ENCODE assay signal across 8 cellular contexts in genomic region chr18:69947361-69948106, GRCh38. TPM values are rescaled to one million over a fixed set of nuclear protein-coding genes. Genes with fewer than 3 reads are reported as not detected.
DNase-seq lines count a peak whose midpoint lies in the region; ATAC-seq and TF ChIP-seq lines count a peak whose summit lies in the region.
"Had no signal": no experiment of that assay in that cellular context is flagged by ENCODE, and none has a peak within 500 bp of the region (broad histone marks: within the 10 kb centered on the region; RNA-seq: fewer than 3 reads in every experiment).

TSS of gene CD226 (minus strand) at chr18:69947873. CDS start at chr18:69947406, 467 bp downstream.

- POLR2A ChIA-PET in T-cell (lab: Charles Lee), result interaction anchor here (0.6 to 1.9 kb wide), 5 partner anchors 8 to 265 kb away, joined by 3 to 9 read pairs (median 5); no protein-coding TSS in a partner anchor

- H3K9me3 Mint-ChIP-seq in T-cell, result peaks cover 0 to 3% (median 0%) of the 10 kb centered on the region in 3 donors

- peaks cover 11 to 14% (median 11%) of the 10 kb centered on the region in 3 donors for H3K4me1 Mint-ChIP-seq in T-cell

- ATAC-seq in GM18909 (IDR thresholded peaks at IDR 0.05; ENCODE audit: poor library complexity, unreplicated experiment) (peak; percentile 49), HG02623 (IDR thresholded peaks at IDR 0.05; ENCODE audit: unreplicated experiment) (peak; percentile 38), T-cell (replicated peaks in 1 of 4) (peak; percentile 77 to 88 (median 82)), GM18870 (IDR thresholded peaks at IDR 0.05; ENCODE audit: unreplicated experiment) (no peak)

- no peaks in the 10 kb centered on the region for H3K79me2 ChIP-seq in parathyroid adenoma

- no peaks in the 10 kb centered on the region for H3K9me3 ChIP-seq in parathyroid adenoma (ENCODE audit: control insufficient read depth, low read length)

- H3K9ac ChIP-seq in parathyroid adenoma, result no peak within 1 kb of the TSS

- peak in 1 of 34 experiments; percentile 36 for DNase-seq in T-cell
- no peak for DNase-seq in NCI-H1694 (lab: John Stamatoyannopoulos, UW)
- no peak for DNase-seq in LoVo (ENCODE audit: low spot score)
- DNase-seq: islet precursor cell had no signal

- H3K4me1 ChIP-seq in parathyroid adenoma, result peaks cover 7% of the 10 kb centered on the region

- H3K4me2 ChIP-seq in parathyroid adenoma (ENCODE audit: low read length), result no peak within 1 kb of the TSS

- no peak within 1 kb of the TSS for H3K27ac Mint-ChIP-seq in T-cell

- no peaks in the 10 kb centered on the region for H3K27me3 Mint-ChIP-seq in T-cell

- no peak within 1 kb of the TSS for H3K4me3 ChIP-seq in parathyroid adenoma (ENCODE audit: low read depth, low read length)

- peaks cover 31% of the 10 kb centered on the region for H3K36me3 Mint-ChIP-seq in T-cell

- H3K4me3 Mint-ChIP-seq in T-cell, result peak within 1 kb of the TSS in 1 of 3 donors; percentile 83

- H3K27me3 ChIP-seq in parathyroid adenoma (ENCODE audit: control insufficient read depth, insufficient read depth, low read length), result no peaks in the 10 kb centered on the region

- CTCF ChIA-PET in T-cell (lab: Charles Lee), result interaction anchor here (1.0 to 1.8 kb wide), 3 partner anchors 9 to 12 kb away, joined by 3 to 8 read pairs (median 3); no protein-coding TSS in a partner anchor

- no peak for TF ChIP-seq CTCF in parathyroid adenoma (IDR thresholded peaks at IDR 0.05)

- peak within 1 kb of the TSS; percentile 30 for H2AFZ ChIP-seq in parathyroid adenoma

- no peaks in the 10 kb centered on the region for H3K36me3 ChIP-seq in parathyroid adenoma (ENCODE audit: control insufficient read depth, insufficient read depth, low read length)

- peak within 1 kb of the TSS; percentile 62 for H3K27ac ChIP-seq in parathyroid adenoma

RNA-seq across cellular contexts. Expression of gene CD226, which starts in this region (rescaled TPM):
- 10 to 100 TPM; 32.2 to 87.1 (median 57.4) TPM for total RNA-seq in T-cell
